20 cellular contexts compared by ENCODE assay signal in the genomic region with DNA sequence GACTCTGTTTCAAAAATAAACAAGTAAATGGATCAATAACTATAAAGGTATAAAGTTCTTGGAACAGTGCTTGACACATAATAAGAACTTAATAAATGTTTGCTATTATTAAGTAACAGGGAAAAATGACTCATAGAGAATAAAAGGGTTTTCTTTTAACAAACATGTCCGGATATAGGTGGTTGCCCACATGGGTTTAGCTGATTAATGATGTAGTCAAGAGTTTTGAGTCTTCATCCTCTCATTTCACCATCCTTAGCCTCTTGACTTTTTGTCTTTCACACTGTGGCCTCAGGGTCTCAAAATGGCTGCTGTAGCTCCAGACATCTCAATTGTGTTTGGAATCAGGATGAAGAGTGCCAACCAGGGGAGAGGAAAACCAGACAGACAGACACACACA.
DNase-seq lines count a peak whose midpoint lies in the region; ATAC-seq and TF ChIP-seq lines count a peak whose summit lies in the region.
"Had no signal": no experiment of that assay in that cellular context is flagged by ENCODE, and none has a peak within 500 bp of the region (broad histone marks: within the 10 kb centered on the region; RNA-seq: fewer than 3 reads in every experiment).

No MANE protein-coding gene starts in this region.

- peaks cover 5% of the 10 kb centered on the region for H3K4me1 ChIP-seq in foreskin keratinocyte
- peaks cover 0 to 3% (median 0%) of the 10 kb centered on the region in 12 donors for H3K4me1 ChIP-seq in heart left ventricle
- H3K4me1 ChIP-seq: Peyer's patch had no signal

- TF ChIP-seq CTCF in natural killer cell (IDR thresholded peaks at IDR 0.05) = no peak
- no peak for TF ChIP-seq CTCF in foreskin keratinocyte (conservative IDR thresholded peaks at IDR 0.05)
- TF ChIP-seq CTCF in heart left ventricle (IDR thresholded peaks at IDR 0.05) = no peak

- peaks cover 3% of the 10 kb centered on the region for H3K9me3 Mint-ChIP-seq in natural killer cell treated with Interleukin-12 subunit alpha and Interleukin-12 subunit beta and Interleukin-15 and Interleukin-18, amount 100 ng/mL, for 72 hours
- peaks cover 0 to 2% of the 10 kb centered on the region in 2 donors for H3K9me3 Mint-ChIP-seq in natural killer cell
- H3K9me3 Mint-ChIP-seq: GM23338, HFFc6 had no signal

- peaks cover 0 to 6% (median 0%) of the 10 kb centered on the region in 12 donors for H3K9me3 ChIP-seq in heart left ventricle
- H3K9me3 ChIP-seq: Peyer's patch had no signal

- TF ChIP-seq POLR2A in heart left ventricle (IDR thresholded peaks at IDR 0.05) = no peak

- intact Hi-C loops in natural killer cell (cut with micrococcal nuclease) = no loop called here
- intact Hi-C loops in heart left ventricle (cut with DNase I) = no loop called here

- no peaks in the 10 kb centered on the region for H3K36me3 ChIP-seq in heart left ventricle
- H3K36me3 ChIP-seq: Peyer's patch had no signal

- no peak for DNase-seq in activated CD4-positive, CD25-positive, alpha-beta regulatory T cell (lab: John Stamatoyannopoulos, UW)
- DNase-seq in natural killer cell treated with Interleukin-12 subunit alpha and Interleukin-12 subunit beta and Interleukin-15 and Interleukin-18, amount 100 ng/mL, for 72 hours (ENCODE audit: low spot score) = no peak
- DNase-seq in natural killer cell = no peak
- no peak for DNase-seq in foreskin keratinocyte
- DNase-seq in NCI-H2227 treated with DMSO at 0.1 percent for 48 hours (lab: John Stamatoyannopoulos, UW) = no peak
- DNase-seq in heart left ventricle = no peak
- DNase-seq: 8988T, Calu3, DMS79 treated with DMSO at 0.1 percent for 48 hours, GF-D8, H9, HFFc6, KG1, MM.1S, NCI-H2029, NCI-H526 treated with DMSO at 0.1 percent for 48 hours, Peyer's patch, SHP77 treated with DMSO at 0.1 percent for 48 hours had no signal

- peak overlapping the region in 1 of 2 donors; percentile 73 for H3K27ac Mint-ChIP-seq in natural killer cell treated with Interleukin-12 subunit alpha and Interleukin-12 subunit beta and Interleukin-15 and Interleukin-18, amount 100 ng/mL, for 72 hours
- no peak overlapping the region for H3K27ac Mint-ChIP-seq in natural killer cell
- H3K27ac Mint-ChIP-seq: GM23338, H9, HFFc6 had no signal

- peaks cover 6% of the 10 kb centered on the region for H3K36me3 Mint-ChIP-seq in natural killer cell treated with Interleukin-12 subunit alpha and Interleukin-12 subunit beta and Interleukin-15 and Interleukin-18, amount 100 ng/mL, for 72 hours
- no peaks in the 10 kb centered on the region for H3K36me3 Mint-ChIP-seq in natural killer cell

- no peak overlapping the region for H3K27ac ChIP-seq in foreskin keratinocyte
- H3K27ac ChIP-seq in heart left ventricle = no peak overlapping the region
- H3K27ac ChIP-seq: Peyer's patch had no signal

- H3K4me1 Mint-ChIP-seq in natural killer cell treated with Interleukin-12 subunit alpha and Interleukin-12 subunit beta and Interleukin-15 and Interleukin-18, amount 100 ng/mL, for 72 hours (ENCODE audit: low read depth in 2 of 2) = peaks cover 0 to 21% of the 10 kb centered on the region in 2 donors
- no peaks in the 10 kb centered on the region for H3K4me1 Mint-ChIP-seq in natural killer cell

- no peak overlapping the region for H3K4me3 ChIP-seq in heart left ventricle
- H3K4me3 ChIP-seq: GM23338, Peyer's patch had no signal

- ATAC-seq in activated CD4-positive, CD25-positive, alpha-beta regulatory T cell treated with anti-CD3 and anti-CD28 coated beads, Interleukin-2, amount 50 U/mL, for 24 hours = peak; percentile 59 to 66
- ATAC-seq in natural killer cell treated with Interleukin-12 subunit alpha and Interleukin-12 subunit beta and Interleukin-15 and Interleukin-18, amount 100 ng/mL, for 72 hours = peak in 1 of 2 donors; percentile 45
- ATAC-seq in natural killer cell (no peak), foreskin keratinocyte (peak; percentile 41), heart left ventricle (no peak)
- ATAC-seq: GM23338 had no signal

- H3K4me3 Mint-ChIP-seq in natural killer cell treated with Interleukin-12 subunit alpha and Interleukin-12 subunit beta and Interleukin-15 and Interleukin-18, amount 100 ng/mL, for 72 hours = peak overlapping the region; percentile 55
- no peak overlapping the region for H3K4me3 Mint-ChIP-seq in natural killer cell
- H3K4me3 Mint-ChIP-seq: GM23338, H9, HFFc6 had no signal

- H3K27me3 ChIP-seq in foreskin keratinocyte = no peaks in the 10 kb centered on the region
- H3K27me3 ChIP-seq in heart left ventricle = peaks cover 0 to 4% (median 0%) of the 10 kb centered on the region in 9 donors
- H3K27me3 ChIP-seq: Peyer's patch had no signal

- peaks cover 17 to 25% of the 10 kb centered on the region in 2 donors for H3K27me3 Mint-ChIP-seq in natural killer cell treated with Interleukin-12 subunit alpha and Interleukin-12 subunit beta and Interleukin-15 and Interleukin-18, amount 100 ng/mL, for 72 hours
- H3K27me3 Mint-ChIP-seq in natural killer cell (ENCODE audit: low read depth in 2 of 2) = peaks cover 15 to 30% of the 10 kb centered on the region in 2 donors

- 83 to 97% (median 92%) methylated on average over 1 of the region's 1 CpG for WGBS in heart left ventricle, 4 donors

Comparison
In these comparisons a context has a peak if more than half of its experiments do, and no peak if none do; other contexts are left out.
1. ATAC-seq: peak in activated CD4-positive, CD25-positive, alpha-beta regulatory T cell treated with anti-CD3 and anti-CD28 coated beads, Interleukin-2, amount 50 U/mL, for 24 hours (2 of 2) and foreskin keratinocyte (single experiment); none in natural killer cell (0 of 3) and heart left ventricle (0 of 4).